Comparison of ENCODE assay signal across 2 cellular contexts in genomic region chr11:34899633-34900016, GRCh38.
TF ChIP-seq lines count a peak whose summit lies in the region.

No MANE protein-coding gene starts in this region.

TF ChIP-seq in K562, 482 proteins besides CTCF, POLR2A, EP300 and RAD21:
- TF ChIP-seq ZNF57 (CRISPR knock-in tag; IDR thresholded peaks at IDR 0.05) (no peak), CEBPB (tag; IDR thresholded peaks at IDR 0.05) (0 out of 2 replicates have a peak, but pooled peaks have one; percentile 12)

TF ChIP-seq in HepG2, 621 proteins besides CTCF, POLR2A, EP300 and RAD21:
- TF ChIP-seq ERF (CRISPR knock-in tag; IDR thresholded peaks at IDR 0.05): no peak
- no peak for TF ChIP-seq BHLHE40 (IDR thresholded peaks at IDR 0.05; ENCODE audit: low read length)
- no peak for TF ChIP-seq ETV5 (CRISPR knock-in tag; IDR thresholded peaks at IDR 0.05; ENCODE audit: borderline replicate concordance)
- TF ChIP-seq ELF3 (CRISPR knock-in tag; IDR thresholded peaks at IDR 0.05): no peak
- no peak for TF ChIP-seq ZGPAT (CRISPR knock-in tag; IDR thresholded peaks at IDR 0.05)
- no peak for TF ChIP-seq LBX2 (CRISPR knock-in tag; IDR thresholded peaks at IDR 0.05; ENCODE audit: borderline replicate concordance)
- TF ChIP-seq EED (CRISPR knock-in tag; IDR thresholded peaks at IDR 0.05): no peak
- TF ChIP-seq ZNF460 (CRISPR knock-in tag; IDR thresholded peaks at IDR 0.05; ENCODE audit: borderline replicate concordance): no peak
- TF ChIP-seq XRCC5 (optimal IDR thresholded peaks at IDR 0.05; ENCODE audit: low read length): no peak
- no peak for TF ChIP-seq FOXO4 (CRISPR knock-in tag; conservative IDR thresholded peaks at IDR 0.05)
- no peak for TF ChIP-seq BCLAF1 (IDR thresholded peaks at IDR 0.05)
- no peak for TF ChIP-seq NCOA2 (CRISPR knock-in tag; IDR thresholded peaks at IDR 0.05)
- TF ChIP-seq ZNF34 (CRISPR knock-in tag; IDR thresholded peaks at IDR 0.05; ENCODE audit: borderline replicate concordance): no peak
- no peak for TF ChIP-seq ZFP36L1 (CRISPR knock-in tag; IDR thresholded peaks at IDR 0.05)
- TF ChIP-seq ZNF616 (CRISPR knock-in tag; IDR thresholded peaks at IDR 0.05; ENCODE audit: low read depth): no peak
- no peak for TF ChIP-seq PITX1 (CRISPR knock-in tag; IDR thresholded peaks at IDR 0.05)
- TF ChIP-seq NFYC (CRISPR knock-in tag; IDR thresholded peaks at IDR 0.05): no peak
- TF ChIP-seq, protein P1, sequence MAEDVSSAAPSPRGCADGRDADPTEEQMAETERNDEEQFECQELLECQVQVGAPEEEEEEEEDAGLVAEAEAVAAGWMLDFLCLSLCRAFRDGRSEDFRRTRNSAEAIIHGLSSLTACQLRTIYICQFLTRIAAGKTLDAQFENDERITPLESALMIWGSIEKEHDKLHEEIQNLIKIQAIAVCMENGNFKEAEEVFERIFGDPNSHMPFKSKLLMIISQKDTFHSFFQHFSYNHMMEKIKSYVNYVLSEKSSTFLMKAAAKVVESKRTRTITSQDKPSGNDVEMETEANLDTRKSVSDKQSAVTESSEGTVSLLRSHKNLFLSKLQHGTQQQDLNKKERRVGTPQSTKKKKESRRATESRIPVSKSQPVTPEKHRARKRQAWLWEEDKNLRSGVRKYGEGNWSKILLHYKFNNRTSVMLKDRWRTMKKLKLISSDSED (CRISPR knock-in tag; IDR thresholded peaks at IDR 0.05): no peak
- TF ChIP-seq HINFP (CRISPR knock-in tag; IDR thresholded peaks at IDR 0.05; ENCODE audit: low read depth): no peak
